8 cellular contexts compared by ENCODE assay signal in the genomic region with DNA sequence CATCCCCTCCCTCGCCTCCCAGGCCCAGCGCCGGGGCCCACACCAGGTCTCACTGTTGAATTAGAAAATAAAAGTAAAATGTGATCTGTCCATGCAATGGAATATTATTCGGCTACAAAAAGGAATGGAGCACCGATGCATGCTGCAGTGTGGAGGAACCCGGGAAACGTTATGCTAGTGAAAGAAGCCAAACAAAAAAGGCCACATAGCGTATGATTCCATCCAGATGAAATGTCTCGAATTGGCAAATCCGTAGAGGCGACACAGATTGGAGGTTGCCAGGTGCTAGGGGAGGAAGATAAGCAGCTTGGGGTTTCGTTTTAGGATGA. TPM values are rescaled to one million over a fixed set of nuclear protein-coding genes. Genes with fewer than 3 reads are reported as not detected.
DNase-seq lines count a peak whose midpoint lies in the region; ATAC-seq and TF ChIP-seq lines count a peak whose summit lies in the region.

No MANE protein-coding gene starts in this region.

- peaks cover 32% of the 10 kb centered on the region for H3K4me1 Mint-ChIP-seq in neural progenitor cell

- peak overlapping the region; percentile 98 for H2AFZ ChIP-seq in neural progenitor cell (replicated peaks)

- peak overlapping the region; percentile 89 for H3K4me3 Mint-ChIP-seq in neural progenitor cell

- no peak for TF ChIP-seq POLR2A in NB4 (IDR thresholded peaks at IDR 0.05; ENCODE audit: extremely low read depth, insufficient read length)

- peaks cover 21% of the 10 kb centered on the region for H3K36me3 ChIP-seq in BLaER1
- no peaks in the 10 kb centered on the region for H3K36me3 ChIP-seq in duodenal mucosa (ENCODE audit: control insufficient read depth in 1 of 2, insufficient read depth in 2 of 2, low read length in 2 of 2)
- no peaks in the 10 kb centered on the region for H3K36me3 ChIP-seq in neural progenitor cell

- peaks cover 11% of the 10 kb centered on the region for H3K36me3 Mint-ChIP-seq in neural progenitor cell

- ATAC-seq in HG02852 (IDR thresholded peaks at IDR 0.05; ENCODE audit: unreplicated experiment) (no peak), GM19452 (IDR thresholded peaks at IDR 0.05; ENCODE audit: unreplicated experiment) (no peak)

- no peak for DNase-seq in NB4 (ENCODE audit: low read depth)
- no peak for DNase-seq in neural progenitor cell (ENCODE audit: low spot score)
- DNase-seq in SKM-1 (lab: John Stamatoyannopoulos, UW; ENCODE audit: unreplicated experiment): no peak
- no peak for DNase-seq in NOMO-1 treated with DMSO at 0.1 percent for 48 hours (lab: John Stamatoyannopoulos, UW; ENCODE audit: unreplicated experiment)

- peaks cover 33% of the 10 kb centered on the region for H4K20me1 ChIP-seq in BLaER1
- H4K20me1 ChIP-seq in neural progenitor cell (ENCODE audit: low read depth): no peaks in the 10 kb centered on the region

- H3K27ac ChIP-seq in BLaER1: no peak overlapping the region
- H3K27ac ChIP-seq in duodenal mucosa (ENCODE audit: low read depth, low read length): no peak overlapping the region
- H3K27ac ChIP-seq in neural progenitor cell: no peak overlapping the region

- H3K27me3 ChIP-seq in BLaER1 (no peaks in the 10 kb centered on the region), duodenal mucosa (ENCODE audit: control insufficient read depth in 1 of 2, insufficient read depth in 2 of 2, low read length in 2 of 2) (no peaks in the 10 kb centered on the region), neural progenitor cell (peaks cover 58% of the 10 kb centered on the region)

- H3K4me2 ChIP-seq in BLaER1 (peak overlapping the region; percentile 85), neural progenitor cell (peak overlapping the region; percentile 90)

- H3K27ac Mint-ChIP-seq in neural progenitor cell: peak overlapping the region; percentile 29

- H3K27me3 Mint-ChIP-seq in neural progenitor cell (ENCODE audit: insufficient read depth, low read depth): peaks cover 11% of the 10 kb centered on the region

- peaks cover 2% of the 10 kb centered on the region for H3K9me3 Mint-ChIP-seq in neural progenitor cell

- H3K9ac ChIP-seq in BLaER1 (peak overlapping the region; percentile 86), duodenal mucosa (ENCODE audit: low read depth in 1 of 2, low read length in 2 of 2) (peak overlapping the region; percentile 62 to 82), neural progenitor cell (no peak overlapping the region)

- peaks cover 9% of the 10 kb centered on the region for H3F3A ChIP-seq in neural progenitor cell (ENCODE audit: low read depth)

- peaks cover 25% of the 10 kb centered on the region for H3K4me1 ChIP-seq in BLaER1
- H3K4me1 ChIP-seq in duodenal mucosa (ENCODE audit: control insufficient read depth in 1 of 2, insufficient read depth in 2 of 2, low read length in 2 of 2): peaks cover 33 to 39% of the 10 kb centered on the region in 2 donors
- peaks cover 4% of the 10 kb centered on the region for H3K4me1 ChIP-seq in neural progenitor cell

- peak overlapping the region; percentile 92 for H3K4me3 ChIP-seq in BLaER1
- H3K4me3 ChIP-seq in NB4 (ENCODE audit: low read depth, low read length): peak overlapping the region; percentile 57
- peak overlapping the region; percentile 78 to 79 for H3K4me3 ChIP-seq in duodenal mucosa (ENCODE audit: low read depth in 1 of 2, low read length in 2 of 2)
- H3K4me3 ChIP-seq in neural progenitor cell: peak overlapping the region; percentile 61

- H3K9me3 ChIP-seq in BLaER1: no peaks in the 10 kb centered on the region
- no peaks in the 10 kb centered on the region for H3K9me3 ChIP-seq in duodenal mucosa (ENCODE audit: control insufficient read depth in 1 of 2, low read length in 2 of 2)
- H3K9me3 ChIP-seq in neural progenitor cell (ENCODE audit: low read depth): no peaks in the 10 kb centered on the region

- TF ChIP-seq CTCF in NB4 (IDR thresholded peaks at IDR 0.05; ENCODE audit: low read depth, low read length) (no peak), neural progenitor cell (IDR thresholded peaks at IDR 0.05) (no peak)

- no peaks in the 10 kb centered on the region for H3K79me2 ChIP-seq in neural progenitor cell (ENCODE audit: low read depth)

RNA-seq across cellular contexts. Expression of gene ADCY9, which starts 1.0 kb away (rescaled TPM):
- total RNA-seq in neural progenitor cell (ENCODE audit: low replicate concordance): 1.2 and 3.4 TPM in 2 replicates
